9 cellular contexts compared by ENCODE assay signal in genomic region chrX:153933751-153934472, GRCh38. TPM values are rescaled to one million over a fixed set of nuclear protein-coding genes. Genes with fewer than 3 reads are reported as not detected.
A peak's percentile ranks its signal among the peaks of the same experiment; 100 is the strongest.
DNase-seq lines count a peak whose midpoint lies in the region; ATAC-seq, FAIRE-seq and TF ChIP-seq lines count a peak whose summit lies in the region.
"Had no signal": no experiment of that assay in that cellular context is flagged by ENCODE, and none has a peak within 500 bp of the region (broad histone marks: within the 10 kb centered on the region; RNA-seq: fewer than 3 reads in every experiment).

No MANE protein-coding gene starts in this region.

- H3K4me3 ChIP-seq in SU-DHL-6 (ENCODE audit: insufficient read depth, low read length, poor library complexity, severe bottlenecking) (peak overlapping the region; percentile 84), smooth muscle cell (peak overlapping the region; percentile 70)

- H3K36me3 Mint-ChIP-seq in glutamatergic neuron (ENCODE audit: unreplicated experiment) = no peaks in the 10 kb centered on the region

- H3K9me2 ChIP-seq in SU-DHL-6 (replicated peaks; ENCODE audit: insufficient read depth, low read length) = no peaks in the 10 kb centered on the region

- H3K27ac Mint-ChIP-seq in glutamatergic neuron (ENCODE audit: unreplicated experiment) = peak overlapping the region; percentile 48

- H3K4me1 Mint-ChIP-seq in glutamatergic neuron (ENCODE audit: low read depth, unreplicated experiment) = peaks cover 2% of the 10 kb centered on the region

- H3F3A ChIP-seq in SU-DHL-6 (ENCODE audit: insufficient read depth) (peaks cover 9% of the 10 kb centered on the region), smooth muscle cell (ENCODE audit: low read depth) (no peaks in the 10 kb centered on the region)

- H3K27me3 ChIP-seq in SU-DHL-6 (ENCODE audit: low read length) (no peaks in the 10 kb centered on the region), smooth muscle cell (ENCODE audit: low read depth) (no peaks in the 10 kb centered on the region)

- H3K27me3 Mint-ChIP-seq in glutamatergic neuron (ENCODE audit: unreplicated experiment) = peaks cover 2% of the 10 kb centered on the region

- TF ChIP-seq CTCF in SU-DHL-6 (IDR thresholded peaks at IDR 0.05; ENCODE audit: insufficient read depth, low read length, poor library complexity, severe bottlenecking) = no peak
- no peak for TF ChIP-seq CTCF in glutamatergic neuron (IDR thresholded peaks at IDR 0.05; ENCODE audit: partially characterized antibody, unreplicated experiment)
- no peak for TF ChIP-seq CTCF in smooth muscle cell (IDR thresholded peaks at IDR 0.05; ENCODE audit: borderline replicate concordance, insufficient read depth, poor library complexity, severe bottlenecking)

- H3K79me2 ChIP-seq in SU-DHL-6 (ENCODE audit: insufficient read depth, low read length) (peaks cover 19% of the 10 kb centered on the region), smooth muscle cell (ENCODE audit: low read depth) (peaks cover 9% of the 10 kb centered on the region)

- no peaks in the 10 kb centered on the region for H3K9me3 ChIP-seq in SU-DHL-6 (ENCODE audit: insufficient read depth, low read length)
- H3K9me3 ChIP-seq in smooth muscle cell (replicated peaks; ENCODE audit: low read depth) = no peaks in the 10 kb centered on the region

- peaks cover 1% of the 10 kb centered on the region for H3K9me3 Mint-ChIP-seq in glutamatergic neuron (ENCODE audit: unreplicated experiment)

- no peaks in the 10 kb centered on the region for H3K36me3 ChIP-seq in SU-DHL-6 (ENCODE audit: low read length)
- no peaks in the 10 kb centered on the region for H3K36me3 ChIP-seq in smooth muscle cell (ENCODE audit: low read depth)

- peak; percentile 80 for FAIRE-seq in GM19239 (lab: Jason Lieb, UNC)

- 49% methylated on average over 14 of the region's 14 CpGs for WGBS in smooth muscle cell (ENCODE audit: low lambda C conversion rate)

- H3K4me2 ChIP-seq in SU-DHL-6 (ENCODE audit: low read depth, low read length, poor library complexity, severe bottlenecking) (peak overlapping the region; percentile 93), smooth muscle cell (peak overlapping the region; percentile 87)

- peak overlapping the region; percentile 84 for H3K4me3 Mint-ChIP-seq in glutamatergic neuron (ENCODE audit: unreplicated experiment)

- H3K27ac ChIP-seq in SU-DHL-6 (ENCODE audit: low read depth, low read length) (peak overlapping the region; percentile 51), smooth muscle cell (ENCODE audit: low read depth) (peak overlapping the region; percentile 30)

- no peaks in the 10 kb centered on the region for H3K4me1 ChIP-seq in smooth muscle cell (ENCODE audit: low read depth)

- H2AFZ ChIP-seq in SU-DHL-6 (ENCODE audit: low read depth, low read length, severe bottlenecking) (no peak overlapping the region), smooth muscle cell (ENCODE audit: low read depth) (no peak overlapping the region)

- DNase-seq in GM19239 (ENCODE audit: insufficient read length, low spot score) (no peak), glutamatergic neuron (no peak), smooth muscle cell (lab: John Stamatoyannopoulos, UW; ENCODE audit: unreplicated experiment) (no peak), dedifferentiated amniotic fluid mesenchymal stem cell (ENCODE audit: extremely low spot score) (no peak), C1 segment of cervical spinal cord (lab: John Stamatoyannopoulos, UW) (no peak)

- H4K20me1 ChIP-seq in SU-DHL-6 (ENCODE audit: low read depth, low read length) (no peaks in the 10 kb centered on the region), smooth muscle cell (ENCODE audit: low read depth) (peaks cover 5% of the 10 kb centered on the region)

- H3K9ac ChIP-seq in SU-DHL-6 (ENCODE audit: low read length) (peak overlapping the region; percentile 96), smooth muscle cell (ENCODE audit: low read depth) (peak overlapping the region; percentile 74)

- ATAC-seq in HG03139 (IDR thresholded peaks at IDR 0.05; ENCODE audit: unreplicated experiment) = no peak
- no peak for ATAC-seq in GM18502 (IDR thresholded peaks at IDR 0.05; ENCODE audit: poor library complexity, unreplicated experiment)

RNA-seq across cellular contexts. Expression of gene NAA10, which starts 0.9 kb away (rescaled TPM):
- total RNA-seq in glutamatergic neuron (ENCODE audit: unreplicated experiment) (129 TPM), smooth muscle cell (80.1 and 81.2 TPM in 2 replicates)
- polyA plus RNA-seq in smooth muscle cell = 124 and 149 TPM in 2 replicates

RNA-seq across cellular contexts. Expression of gene ARHGAP4, which starts 7.8 kb away (rescaled TPM):
- total RNA-seq in glutamatergic neuron (ENCODE audit: unreplicated experiment) (33.5 TPM), smooth muscle cell (7.6 and 10.9 TPM in 2 replicates)
- 11.5 and 15.5 TPM in 2 replicates for polyA plus RNA-seq in smooth muscle cell

RNA-seq across cellular contexts. Expression of gene RENBP, which starts 10.5 kb away (rescaled TPM):
- total RNA-seq in glutamatergic neuron (ENCODE audit: unreplicated experiment) = 16.1 TPM
- not detected in 2 replicates for total RNA-seq in smooth muscle cell
- 0.11 and 0.43 TPM in 2 replicates for polyA plus RNA-seq in smooth muscle cell

RNA-seq across cellular contexts. Expression of gene AVPR2, which starts 29.4 kb away (rescaled TPM):
- not detected for total RNA-seq in glutamatergic neuron (ENCODE audit: unreplicated experiment)
- total RNA-seq in smooth muscle cell = not detected in 2 replicates
- not detected in 2 replicates for polyA plus RNA-seq in smooth muscle cell
- total RNA-seq: T-helper 2 cell treated with Interferon-gamma antibody and Interleukin-4, amounts not matched to agents 100 ng/mL and 5 ng/mL, for 36 hours had no signal

RNA-seq across cellular contexts. Expression of gene HCFC1, which starts 37.7 kb away (rescaled TPM):
- total RNA-seq in glutamatergic neuron (ENCODE audit: unreplicated experiment) (84.0 TPM), smooth muscle cell (23.3 and 23.7 TPM in 2 replicates)
- 22.8 and 28.0 TPM in 2 replicates for polyA plus RNA-seq in smooth muscle cell

Comparison
In these comparisons a context has a peak if more than half of its experiments do, and no peak if none do; other contexts are left out.
1. RNA of gene RENBP, which starts 10.5 kb away (total RNA-seq): 16.1 TPM in glutamatergic neuron (single experiment); not detected in smooth muscle cell; every median in the first group is over 10 times any median in the second.